ENCODE assay signal across 9 cellular contexts in the genomic region with DNA sequence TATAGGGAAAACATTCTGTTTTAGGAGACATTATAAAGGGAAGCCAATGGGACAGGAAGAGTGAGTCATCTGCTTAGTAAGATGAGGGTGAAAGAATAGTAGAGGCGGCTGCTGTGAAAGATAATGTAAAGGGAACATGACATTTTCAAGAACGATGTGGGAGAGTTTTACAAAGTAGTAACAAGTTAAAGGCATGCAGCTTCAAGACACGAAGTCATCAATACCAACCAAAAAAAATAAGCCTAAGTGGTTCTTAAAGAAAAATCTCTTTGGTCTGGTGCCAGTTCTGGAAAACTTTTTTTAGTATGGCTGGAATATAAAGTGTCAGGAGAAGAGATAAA. TPM values are rescaled to one million over a fixed set of nuclear protein-coding genes. Genes with fewer than 3 reads are reported as not detected.
DNase-seq lines count a peak whose midpoint lies in the region; ATAC-seq, FAIRE-seq and TF ChIP-seq lines count a peak whose summit lies in the region.
"Had no signal": no experiment of that assay in that cellular context is flagged by ENCODE, and none has a peak within 500 bp of the region (broad histone marks: within the 10 kb centered on the region; RNA-seq: fewer than 3 reads in every experiment).

No MANE protein-coding gene starts in this region.

- H3K4me1 Mint-ChIP-seq in astrocyte (ENCODE audit: low read depth, unreplicated experiment) = peaks cover 40% of the 10 kb centered on the region

- H3K9me3 ChIP-seq in A549 (no peaks in the 10 kb centered on the region), IMR-90 (ENCODE audit: control insufficient read depth, insufficient read depth, low read length) (no peaks in the 10 kb centered on the region), astrocyte (ENCODE audit: insufficient read depth, low read depth, low read length) (no peaks in the 10 kb centered on the region), left lung (no peaks in the 10 kb centered on the region)

- TF ChIP-seq CTCF in A549 (IDR thresholded peaks at IDR 0.05) = no peak
- no peak for TF ChIP-seq CTCF in IMR-90 (conservative IDR thresholded peaks at IDR 0.05; ENCODE audit: low read depth, low read length)
- TF ChIP-seq CTCF in astrocyte (IDR thresholded peaks at IDR 0.05; ENCODE audit: insufficient read depth, low read depth, low read length) = no peak
- no peak for TF ChIP-seq CTCF in left lung (IDR thresholded peaks at IDR 0.05)

- no peak overlapping the region for H2AFZ ChIP-seq in IMR-90 (replicated peaks; ENCODE audit: low read length, poor library complexity)
- no peak overlapping the region for H2AFZ ChIP-seq in astrocyte (ENCODE audit: low read depth, low read length)

- no peak overlapping the region for H4K91ac ChIP-seq in IMR-90 (ENCODE audit: insufficient read depth, low read depth, low read length)

- peak overlapping the region; percentile 9; the same call in 1 of the 2 replicates for H3K56ac ChIP-seq in IMR-90 (ENCODE audit: extremely low read depth, insufficient read depth, low read length)

- peak overlapping the region; percentile 72; the same call in 1 of the 2 replicates for H3K23ac ChIP-seq in IMR-90 (ENCODE audit: low read depth, low read length)

- TF ChIP-seq POLR2A in A549 (IDR thresholded peaks at IDR 0.05; ENCODE audit: low read length) = no peak
- no peak for TF ChIP-seq POLR2A in IMR-90 (IDR thresholded peaks at IDR 0.05; ENCODE audit: low read depth, low read length)

- no peak overlapping the region for H2BK15ac ChIP-seq in IMR-90 (ENCODE audit: low read depth, low read length)

- peaks cover 37% of the 10 kb centered on the region for H3K4me1 ChIP-seq in A549
- peaks cover 9% of the 10 kb centered on the region for H3K4me1 ChIP-seq in IMR-90 (ENCODE audit: control insufficient read depth, insufficient read depth, low read length)
- H3K4me1 ChIP-seq in astrocyte (ENCODE audit: insufficient read depth, low read length) = peaks cover 30% of the 10 kb centered on the region
- peaks cover 15 to 89% of the 10 kb centered on the region in 2 donors for H3K4me1 ChIP-seq in left lung

- H3K4me3 ChIP-seq in A549 = no peak overlapping the region
- H3K4me3 ChIP-seq in IMR-90 (ENCODE audit: insufficient read depth, low read depth, low read length) = no peak overlapping the region
- peak overlapping the region; percentile 1 for H3K4me3 ChIP-seq in astrocyte (ENCODE audit: insufficient read depth, low read depth, low read length)
- H3K4me3 ChIP-seq in left lung = peak overlapping the region in 1 of 2 donors; percentile 8

- no peak overlapping the region for H4K5ac ChIP-seq in IMR-90 (ENCODE audit: low read depth, low read length)

- H3K27ac ChIP-seq in A549 (peak overlapping the region in 1 of 2 experiments; percentile 6; a peak in 1 of 6 replicates), IMR-90 (ENCODE audit: insufficient read depth, low read length) (no peak overlapping the region), astrocyte (ENCODE audit: low read depth, low read length) (peak overlapping the region; percentile 67), left lung (peak overlapping the region; percentile 27 to 75)

- H2BK5ac ChIP-seq in IMR-90 (ENCODE audit: low read depth, low read length, poor library complexity, severe bottlenecking) = peak overlapping the region; percentile 70

- no peak overlapping the region for H2AK5ac ChIP-seq in IMR-90 (ENCODE audit: low read depth, low read length)

- H3K27ac Mint-ChIP-seq in astrocyte (ENCODE audit: unreplicated experiment) = no peak overlapping the region

- peak overlapping the region; percentile 2; the same call in 1 of the 2 replicates for H2BK120ac ChIP-seq in IMR-90 (ENCODE audit: low read depth, low read length)

- ATAC-seq in A549 (no peak), IMR-90 (ENCODE audit: low read depth) (peak; percentile 80), left lung (peak; percentile 40), HG03045 (IDR thresholded peaks at IDR 0.05; ENCODE audit: unreplicated experiment) (no peak), left colon (no peak)

- in situ Hi-C loops in IMR-90 (cut with MboI; ENCODE audit: low sequenced_read_pairs) = no loop called here

- WGBS in A549 (ENCODE audit: missing lambda C conversion rate) = 29% methylated on average over 3 of the region's 3 CpGs
- WGBS in IMR-90 (ENCODE audit: extremely low coverage in 2 of 2, insufficient read length in 1 of 2), 2 experiments = no CpG with 5 or more reads among the region's 3 CpGs

- TF ChIP-seq RAD21 in A549 (conservative IDR thresholded peaks at IDR 0.05 in 1 of 2, IDR thresholded peaks at IDR 0.05 in 1 of 2) = no peak
- no peak for TF ChIP-seq RAD21 in IMR-90 (IDR thresholded peaks at IDR 0.05; ENCODE audit: low read length)

- H3K36me3 Mint-ChIP-seq in astrocyte (ENCODE audit: low read depth, unreplicated experiment) = peaks cover 19% of the 10 kb centered on the region

- H3K18ac ChIP-seq in IMR-90 (ENCODE audit: low read depth, low read length) = peak overlapping the region; percentile 70; the same call in 1 of the 2 replicates

- no peak overlapping the region for H3K4ac ChIP-seq in IMR-90 (ENCODE audit: low read depth, low read length)

- POLR2A ChIA-PET in A549 (lab: Yijun Ruan, JAX) (no interaction called here), IMR-90 (lab: Charles Lee; ENCODE audit: unreplicated experiment) (no interaction called here)

- H3K27me3 Mint-ChIP-seq in astrocyte (ENCODE audit: low read depth, unreplicated experiment) = no peaks in the 10 kb centered on the region

- peak overlapping the region; percentile 83; the same call in 1 of the 2 replicates for H3K14ac ChIP-seq in IMR-90 (replicated peaks; ENCODE audit: low read depth, low read length)

- H3K4me2 ChIP-seq in A549 (peak overlapping the region; percentile 15; the same call in 2 of the 3 replicates), IMR-90 (ENCODE audit: low read depth, low read length) (peak overlapping the region; percentile 59; the same call in 1 of the 2 replicates), astrocyte (ENCODE audit: low read length) (peak overlapping the region; percentile 57)

- no peaks in the 10 kb centered on the region for H3K9me3 Mint-ChIP-seq in astrocyte (ENCODE audit: unreplicated experiment)

- peaks cover 21 to 58% of the 10 kb centered on the region in 2 experiments for H3K79me1 ChIP-seq in IMR-90 (ENCODE audit: low read depth in 1 of 2, low read length in 2 of 2)

- no peak for TF ChIP-seq EP300 in A549 (IDR thresholded peaks at IDR 0.05)

- H2AK9ac ChIP-seq in IMR-90 (replicated peaks; ENCODE audit: low read depth, low read length, poor library complexity) = no peak overlapping the region

- H4K8ac ChIP-seq in IMR-90 (ENCODE audit: low read depth in 2 of 2, low read length in 2 of 2) = peak overlapping the region in 1 of 2 experiments; percentile 6; a peak in 1 of 4 replicates

- H3K9me1 ChIP-seq in IMR-90 (ENCODE audit: insufficient read depth, low read length) = peaks cover 14% of the 10 kb centered on the region; the same call in 1 of the 2 replicates

- FAIRE-seq in A549 (lab: Jason Lieb, UNC) (no peak), astrocyte (lab: Jason Lieb, UNC) (no peak)
- FAIRE-seq: H1 had no signal

- no peak overlapping the region for H2BK20ac ChIP-seq in IMR-90 (ENCODE audit: low read depth, low read length)

- H3K36me3 ChIP-seq in IMR-90 (ENCODE audit: control insufficient read depth, insufficient read depth, low read length) (peaks cover 38% of the 10 kb centered on the region), astrocyte (ENCODE audit: insufficient read depth, low read length) (peaks cover 67% of the 10 kb centered on the region), left lung (peaks cover 0 to 83% of the 10 kb centered on the region in 2 donors)

- H3K4me3 Mint-ChIP-seq in astrocyte (ENCODE audit: unreplicated experiment) = peak overlapping the region; percentile 32

- intact Hi-C loops in IMR-90 (cut with micrococcal nuclease) (no loop called here), left lung (cut with DNase I) (no loop called here), left colon (cut with DNase I, micrococcal nuclease) (no loop called here)

- peaks cover 79% of the 10 kb centered on the region for H3K79me2 ChIP-seq in astrocyte (ENCODE audit: insufficient read depth, low read length)

- dilution Hi-C loops in IMR-90 (cut with HindIII; ENCODE audit: low sequenced_read_pairs, unreplicated experiment) = no loop called here

- CTCF ChIA-PET in A549 (lab: Yijun Ruan, JAX) (interaction anchor here (2.6 kb wide), 1 partner anchor 90 kb away, joined by 7 read pairs; no protein-coding TSS in a partner anchor), IMR-90 (lab: Yijun Ruan, JAX) (no interaction called here)

- H3K9ac ChIP-seq in IMR-90 (ENCODE audit: low read depth, low read length) = no peak overlapping the region; the same call in 1 of the 2 replicates
- peak overlapping the region; percentile 37 for H3K9ac ChIP-seq in astrocyte (ENCODE audit: low read length)

- H3K27me3 ChIP-seq in IMR-90 (ENCODE audit: control insufficient read depth, insufficient read depth, low read length) (no peaks in the 10 kb centered on the region), astrocyte (ENCODE audit: insufficient read depth, low read length) (no peaks in the 10 kb centered on the region), left lung (no peaks in the 10 kb centered on the region)

- peaks cover 52% of the 10 kb centered on the region; the same call in 1 of the 2 replicates for H4K20me1 ChIP-seq in IMR-90 (ENCODE audit: insufficient read depth, low read length)
- peaks cover 41% of the 10 kb centered on the region for H4K20me1 ChIP-seq in astrocyte (ENCODE audit: insufficient read depth, low read length)

- DNase-seq in A549 (ENCODE audit: low read depth in 1 of 2, low spot score in 1 of 2) (no peak), IMR-90 (peak; percentile 81), astrocyte (ENCODE audit: low read depth) (peak; percentile 59), left lung (no peak), NCI-H146 (lab: John Stamatoyannopoulos, UW) (no peak), SHP77 treated with DMSO at 0.1 percent for 48 hours (lab: John Stamatoyannopoulos, UW) (no peak), left colon (no peak)

- no TSS peak for BruUV-seq in IMR-90 (replicated peaks; lab: Mats Ljungman, UMichigan)

RNA-seq across cellular contexts. Expression of a gene that starts 6.1 kb away (rescaled TPM):
- 172 and 204 TPM in 2 replicates for polyA plus RNA-seq in A549 (2011; rRNA removed)
- polyA plus RNA-seq in A549 (2012; cell fraction: cytosol; rRNA removed) = 97.9 and 112 TPM in 2 replicates
- 33.3 and 54.1 TPM in 2 replicates for polyA plus RNA-seq in A549 (2012; cell fraction: nucleus; rRNA removed)
- 152 to 163 TPM (median 156 TPM) in 3 replicates for polyA plus RNA-seq in A549 (2017; fragmentation: RNase III; extraction: RNeasy Plus Mini Kit Qiagen cat#74134 plus additional on column Dnase treatment)
- 23.8 TPM in 2 replicates for polyA minus RNA-seq in A549 (2011; rRNA and poly(A)+ RNA removed)
- 258 and 330 TPM in 2 replicates for total RNA-seq in IMR-90 (2012; rRNA removed)
- 186 and 189 TPM in 2 replicates for polyA plus RNA-seq in IMR-90 (2012; rRNA removed)
- 142 and 178 TPM in 2 replicates for polyA plus RNA-seq in IMR-90 (2012; cell fraction: cytosol; rRNA removed)
- 39.1 and 96.8 TPM in 2 replicates for polyA plus RNA-seq in IMR-90 (2012; cell fraction: nucleus; rRNA removed; ENCODE audit: low replicate concordance)
- 127 and 131 TPM in 2 replicates for total RNA-seq in astrocyte
- 100 to 1,000 TPM; 106 to 157 TPM for total RNA-seq in left lung
- total RNA-seq in left colon = 10 to 100 TPM; 67.5 to 71.2 TPM

RNA-seq across cellular contexts. Expression of a gene that starts 8.2 kb away (rescaled TPM):
- polyA plus RNA-seq in A549 (2011; rRNA removed) = 5.7 and 6.3 TPM in 2 replicates
- 1.7 and 2.1 TPM in 2 replicates for polyA plus RNA-seq in A549 (2012; cell fraction: cytosol; rRNA removed)
- 0.80 and 3.0 TPM in 2 replicates for polyA plus RNA-seq in A549 (2012; cell fraction: nucleus; rRNA removed)
- polyA plus RNA-seq in A549 (2017; fragmentation: RNase III; extraction: RNeasy Plus Mini Kit Qiagen cat#74134 plus additional on column Dnase treatment) = 1.3 to 1.9 TPM (median 1.8 TPM) in 3 replicates
- 1.6 and 2.8 TPM in 2 replicates for polyA minus RNA-seq in A549 (2011; rRNA and poly(A)+ RNA removed)
- total RNA-seq in IMR-90 (2012; rRNA removed) = 1.9 and 2.3 TPM in 2 replicates
- polyA plus RNA-seq in IMR-90 (2012; rRNA removed) = 1.1 and 1.4 TPM in 2 replicates
- 1.0 and 3.0 TPM in 2 replicates for polyA plus RNA-seq in IMR-90 (2012; cell fraction: cytosol; rRNA removed)
- polyA plus RNA-seq in IMR-90 (2012; cell fraction: nucleus; rRNA removed; ENCODE audit: low replicate concordance) = 1.2 and 2.8 TPM in 2 replicates
- 1.2 and 1.9 TPM in 2 replicates for total RNA-seq in astrocyte
- 10 to 100 TPM in 1 of 2 donors, 1 to 10 TPM in 1; 9.5 to 13.4 TPM for total RNA-seq in left lung
- total RNA-seq in left colon = 10 to 100 TPM; 13.7 to 27.9 TPM

RNA-seq across cellular contexts. Expression of a gene that starts 28.6 kb away (rescaled TPM):
- polyA plus RNA-seq in A549 (2011; rRNA removed) = 0.42 and 0.75 TPM in 2 replicates
- polyA plus RNA-seq in A549 (2012; cell fraction: cytosol; rRNA removed) = 0.08 and 0.13 TPM in 2 replicates
- 0.14 and 0.16 TPM in 2 replicates for polyA plus RNA-seq in A549 (2012; cell fraction: nucleus; rRNA removed)
- polyA plus RNA-seq in A549 (2017; fragmentation: RNase III; extraction: RNeasy Plus Mini Kit Qiagen cat#74134 plus additional on column Dnase treatment) = 0.16 to 0.36 TPM (median 0.31 TPM) in 3 replicates
- polyA minus RNA-seq in A549 (2011; rRNA and poly(A)+ RNA removed) = 0.24 and 0.25 TPM in 2 replicates
- total RNA-seq in IMR-90 (2012; rRNA removed) = under 0.01 TPM in 1 of 2 replicates, not detected in the other
- 0.05 and 0.07 TPM in 2 replicates for polyA plus RNA-seq in IMR-90 (2012; rRNA removed)
- 0.04 TPM in 1 of 2 replicates, not detected in the other for polyA plus RNA-seq in IMR-90 (2012; cell fraction: cytosol; rRNA removed)
- 0.02 TPM in 1 of 2 replicates, not detected in the other for polyA plus RNA-seq in IMR-90 (2012; cell fraction: nucleus; rRNA removed; ENCODE audit: low replicate concordance)
- 0.24 and 0.27 TPM in 2 replicates for total RNA-seq in astrocyte
- 1 to 10 TPM in 1 of 2 donors, under 1 TPM in 1; 0.70 to 7.4 TPM for total RNA-seq in left lung
- total RNA-seq in left colon = under 1 TPM; 0.34 to 0.40 TPM

Comparison
In these comparisons a context has a peak if more than half of its experiments do, and no peak if none do; other contexts are left out.
1. ATAC-seq: peak in IMR-90 (single experiment) and left lung (single experiment); none in A549 (0 of 2), HG03045 (single experiment) and left colon (single experiment).
2. DNase-seq: peak in IMR-90 (single experiment) and astrocyte (single experiment); none in A549 (0 of 2), left lung (0 of 2), NCI-H146 (single experiment), SHP77 treated with DMSO at 0.1 percent for 48 hours (single experiment) and left colon (0 of 2).
3. Peak in every context shown above with its lines, with median percentiles within 50 percentile points of each other: H3K4me2 ChIP-seq.